Comparison of ENCODE assay signal across 20 cellular contexts in the genomic region with DNA sequence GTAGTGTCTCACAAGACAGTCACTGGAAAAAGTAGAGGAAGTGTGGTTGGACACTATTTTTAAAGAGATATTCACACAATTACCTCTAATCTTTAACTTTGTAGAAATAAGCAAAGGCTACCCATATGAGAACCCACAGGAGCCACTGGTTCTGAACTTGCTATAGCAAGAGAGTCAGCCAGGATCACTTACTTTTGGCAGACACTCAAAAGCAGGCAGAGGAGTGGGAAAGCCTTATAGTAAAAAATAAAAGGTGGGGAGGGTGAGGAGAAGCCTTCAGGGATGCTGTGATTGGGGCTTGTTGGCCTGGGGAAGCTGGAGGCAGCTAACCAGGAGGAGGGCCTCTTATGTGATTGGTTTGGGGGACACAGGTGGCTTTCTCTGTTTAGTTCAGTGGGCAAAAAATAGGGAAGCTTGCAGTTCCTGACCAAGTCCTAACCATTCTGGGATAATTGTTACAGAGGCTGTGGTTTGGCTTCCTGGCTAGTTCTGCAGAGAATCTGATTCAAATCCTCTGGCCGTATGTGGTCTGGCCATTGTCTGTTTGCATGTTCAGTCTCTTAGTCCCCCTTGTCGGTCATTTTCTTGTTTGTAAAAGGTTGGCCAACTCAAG. TPM values are rescaled to one million over a fixed set of nuclear protein-coding genes. Genes with fewer than 3 reads are reported as not detected.
DNase-seq lines count a peak whose midpoint lies in the region; ATAC-seq and TF ChIP-seq lines count a peak whose summit lies in the region.
"Had no signal": no experiment of that assay in that cellular context is flagged by ENCODE, and none has a peak within 500 bp of the region (broad histone marks: within the 10 kb centered on the region; RNA-seq: fewer than 3 reads in every experiment).

No MANE protein-coding gene starts in this region.

- peaks cover 18% of the 10 kb centered on the region for H3K79me2 ChIP-seq in osteoblast (ENCODE audit: insufficient read depth, low read length)

- H3K27ac Mint-ChIP-seq in activated T-cell treated with anti-CD3 and anti-CD28 coated beads, Interleukin-2, amount 50 U/mL, for 72 hours = peak overlapping the region; percentile 80
- H3K27ac Mint-ChIP-seq in activated T-cell treated with anti-CD3 and anti-CD28 coated beads, Interleukin-2, amount 50 U/mL, for 24 hours = no peak overlapping the region
- H3K27ac Mint-ChIP-seq in endodermal cell = no peak overlapping the region
- H3K27ac Mint-ChIP-seq: H9 had no signal

- H3K9me3 ChIP-seq in endodermal cell (ENCODE audit: control insufficient read depth, low read length) (no peaks in the 10 kb centered on the region), osteoblast (ENCODE audit: low read depth, low read length) (no peaks in the 10 kb centered on the region), ascending aorta (no peaks in the 10 kb centered on the region)
- no peaks in the 10 kb centered on the region for H3K9me3 ChIP-seq in effector memory CD4-positive, alpha-beta T cell (ENCODE audit: control insufficient read depth, low read length)
- H3K9me3 ChIP-seq: MG63 had no signal

- intact Hi-C loops in ascending aorta (cut with DNase I) = loop anchor here (10.0 kb wide), 1 partner anchor 441 kb away; a partner anchor contains a TSS

- H3K4me3 ChIP-seq in endodermal cell (ENCODE audit: low read length) = no peak overlapping the region
- H3K4me3 ChIP-seq in osteoblast (ENCODE audit: insufficient read depth, low read length) = no peak overlapping the region
- H3K4me3 ChIP-seq in ascending aorta = no peak overlapping the region
- no peak overlapping the region for H3K4me3 ChIP-seq in effector memory CD4-positive, alpha-beta T cell (ENCODE audit: insufficient read depth, low read depth, low read length, poor library complexity, severe bottlenecking)
- H3K4me3 ChIP-seq: MG63 had no signal

- no peak overlapping the region for H3K4me3 Mint-ChIP-seq in activated T-cell treated with anti-CD3 and anti-CD28 coated beads, Interleukin-2, amount 50 U/mL, for 72 hours
- H3K4me3 Mint-ChIP-seq in activated T-cell treated with anti-CD3 and anti-CD28 coated beads, Interleukin-2, amount 50 U/mL, for 24 hours = no peak overlapping the region
- H3K4me3 Mint-ChIP-seq in endodermal cell = no peak overlapping the region
- H3K4me3 Mint-ChIP-seq: CD4-positive, alpha-beta memory T cell; H9 had no signal

- DNase-seq in activated T-cell treated with anti-CD3 and anti-CD28 coated beads, Interleukin-2, amount 50 U/mL, for 72 hours = peak in 1 of 2 donors; percentile 0
- no peak for DNase-seq in activated T-cell treated with anti-CD3 and anti-CD28 coated beads, Interleukin-2, amount 50 U/mL, for 24 hours
- DNase-seq in MV-4-11 (lab: John Stamatoyannopoulos, UW) (peak; percentile 37), endodermal cell (peak; percentile 24), osteoblast (ENCODE audit: insufficient read length, low spot score, missing footprints) (peak; percentile 17), ascending aorta (ENCODE audit: low spot score in 2 of 2) (no peak)
- no peak for DNase-seq in effector memory CD4-positive, alpha-beta T cell
- DNase-seq: CD4-positive, alpha-beta memory T cell; Karpas-422; MG63; NCI-H1092 treated with DMSO at 0.1 percent for 48 hours; NCI-H1694; NCI-H2227 treated with DMSO at 0.1 percent for 48 hours; NCI-H526; NK-92 treated with Interleukin-12 subunit alpha and Interleukin-12 subunit beta, amount 100 ng/mL, for 24 hours had no signal

- no peak overlapping the region for H2AFZ ChIP-seq in osteoblast (ENCODE audit: low read length)

- ATAC-seq in activated T-cell treated with anti-CD3 and anti-CD28 coated beads, Interleukin-2, amount 50 U/mL, for 72 hours (replicated peaks in 1 of 2) = no peak
- no peak for ATAC-seq in HG02759 (IDR thresholded peaks at IDR 0.05; ENCODE audit: unreplicated experiment)

- H3K4me1 ChIP-seq in endodermal cell (ENCODE audit: control insufficient read depth, insufficient read depth, low read length) (no peaks in the 10 kb centered on the region), osteoblast (ENCODE audit: insufficient read depth, low read length) (peaks cover 24% of the 10 kb centered on the region), ascending aorta (peaks cover 0 to 8% of the 10 kb centered on the region in 2 donors)
- peaks cover 7% of the 10 kb centered on the region for H3K4me1 ChIP-seq in effector memory CD4-positive, alpha-beta T cell (ENCODE audit: control insufficient read depth, insufficient read depth, low read length, poor library complexity, severe bottlenecking)

- H3K4me1 Mint-ChIP-seq in activated T-cell treated with anti-CD3 and anti-CD28 coated beads, Interleukin-2, amount 50 U/mL, for 72 hours (ENCODE audit: low read depth) = peaks cover 52% of the 10 kb centered on the region
- H3K4me1 Mint-ChIP-seq in activated T-cell treated with anti-CD3 and anti-CD28 coated beads, Interleukin-2, amount 50 U/mL, for 24 hours (ENCODE audit: low read depth) = peaks cover 29% of the 10 kb centered on the region
- no peaks in the 10 kb centered on the region for H3K4me1 Mint-ChIP-seq in endodermal cell

- H3K36me3 ChIP-seq in endodermal cell (ENCODE audit: control insufficient read depth, insufficient read depth, low read length) (no peaks in the 10 kb centered on the region), osteoblast (ENCODE audit: insufficient read depth, low read length) (peaks cover 2% of the 10 kb centered on the region), ascending aorta (no peaks in the 10 kb centered on the region)
- no peaks in the 10 kb centered on the region for H3K36me3 ChIP-seq in effector memory CD4-positive, alpha-beta T cell (ENCODE audit: control insufficient read depth, insufficient read depth, low read length)
- H3K36me3 ChIP-seq: MG63 had no signal

- H3K27ac ChIP-seq in endodermal cell (ENCODE audit: low read depth, low read length) (no peak overlapping the region), osteoblast (ENCODE audit: low read depth, low read length) (no peak overlapping the region), ascending aorta (no peak overlapping the region)
- no peak overlapping the region for H3K27ac ChIP-seq in effector memory CD4-positive, alpha-beta T cell (ENCODE audit: insufficient read depth, low read length, poor library complexity, severe bottlenecking)
- H3K27ac ChIP-seq: RWPE1 had no signal

- no peaks in the 10 kb centered on the region for H3K9me3 Mint-ChIP-seq in activated T-cell treated with anti-CD3 and anti-CD28 coated beads, Interleukin-2, amount 50 U/mL, for 72 hours
- H3K9me3 Mint-ChIP-seq in activated T-cell treated with anti-CD3 and anti-CD28 coated beads, Interleukin-2, amount 50 U/mL, for 24 hours = no peaks in the 10 kb centered on the region
- no peaks in the 10 kb centered on the region for H3K9me3 Mint-ChIP-seq in endodermal cell
- H3K9me3 Mint-ChIP-seq: CD4-positive, alpha-beta memory T cell; H9 had no signal

- WGBS in endodermal cell (ENCODE audit: insufficient coverage in 1 of 2, insufficient read length in 1 of 2), 2 experiments = 89 to 90% methylated on average over 2 of the region's 2 CpGs

- H3K36me3 Mint-ChIP-seq in activated T-cell treated with anti-CD3 and anti-CD28 coated beads, Interleukin-2, amount 50 U/mL, for 72 hours (ENCODE audit: insufficient read depth in 2 of 2) = peaks cover 5 to 8% of the 10 kb centered on the region in 2 donors
- peaks cover 2% of the 10 kb centered on the region for H3K36me3 Mint-ChIP-seq in activated T-cell treated with anti-CD3 and anti-CD28 coated beads, Interleukin-2, amount 50 U/mL, for 24 hours (ENCODE audit: low read depth)
- H3K36me3 Mint-ChIP-seq in endodermal cell (ENCODE audit: low read depth) = no peaks in the 10 kb centered on the region
- H3K36me3 Mint-ChIP-seq: CD4-positive, alpha-beta memory T cell had no signal

- H3K27me3 ChIP-seq in endodermal cell (ENCODE audit: control insufficient read depth, insufficient read depth, low read length, poor library complexity, severe bottlenecking) = no peaks in the 10 kb centered on the region
- H3K27me3 ChIP-seq in osteoblast (ENCODE audit: insufficient read depth, low read length) = no peaks in the 10 kb centered on the region
- H3K27me3 ChIP-seq in ascending aorta = no peaks in the 10 kb centered on the region
- H3K27me3 ChIP-seq in effector memory CD4-positive, alpha-beta T cell (replicated peaks; ENCODE audit: control insufficient read depth, insufficient read depth, low read length, poor library complexity, severe bottlenecking) = no peaks in the 10 kb centered on the region
- H3K27me3 ChIP-seq: MG63 had no signal

- H3K4me2 ChIP-seq in osteoblast (ENCODE audit: insufficient read depth, low read length) = no peak overlapping the region

- peaks cover 4% of the 10 kb centered on the region for H4K20me1 ChIP-seq in osteoblast (ENCODE audit: insufficient read depth, low read length)

- TF ChIP-seq CTCF in endodermal cell (conservative IDR thresholded peaks at IDR 0.05) = no peak
- TF ChIP-seq CTCF in osteoblast (IDR thresholded peaks at IDR 0.05; ENCODE audit: extremely low read depth, low read depth, low read length) = no peak
- TF ChIP-seq CTCF in ascending aorta (IDR thresholded peaks at IDR 0.05) = no peak

- H3K27me3 Mint-ChIP-seq in activated T-cell treated with anti-CD3 and anti-CD28 coated beads, Interleukin-2, amount 50 U/mL, for 72 hours (ENCODE audit: low read depth) = peaks cover 5% of the 10 kb centered on the region
- no peaks in the 10 kb centered on the region for H3K27me3 Mint-ChIP-seq in activated T-cell treated with anti-CD3 and anti-CD28 coated beads, Interleukin-2, amount 50 U/mL, for 24 hours
- H3K27me3 Mint-ChIP-seq in endodermal cell (ENCODE audit: insufficient read depth) = no peaks in the 10 kb centered on the region
- H3K27me3 Mint-ChIP-seq: CD4-positive, alpha-beta memory T cell had no signal

- no peak overlapping the region for H3K9ac ChIP-seq in endodermal cell (ENCODE audit: extremely low read depth, low read length, poor library complexity, severe bottlenecking)

RNA-seq across cellular contexts. Expression of a gene that starts 4.9 kb away (rescaled TPM):
- 10 to 100 TPM; 51.3 to 55.2 TPM for total RNA-seq in activated T-cell treated with anti-CD3 and anti-CD28 coated beads, Interleukin-2, amount 50 U/mL, for 72 hours
- 1 to 10 TPM; 7.3 to 8.6 TPM for total RNA-seq in endodermal cell
- 13.6 TPM for polyA plus RNA-seq in endodermal cell (2013, experiment 1 of 2)
- 12.1 TPM for polyA plus RNA-seq in endodermal cell (2013, experiment 2 of 2)
- total RNA-seq in osteoblast = 31.8 and 37.7 TPM in 2 replicates
- 19.7 TPM for total RNA-seq in ascending aorta

RNA-seq across cellular contexts. Expression of a gene that starts 56.4 kb away (rescaled TPM):
- total RNA-seq in activated T-cell treated with anti-CD3 and anti-CD28 coated beads, Interleukin-2, amount 50 U/mL, for 72 hours = under 1 TPM; 0.29 to 0.67 TPM
- total RNA-seq in endodermal cell = 1 to 10 TPM; 1.2 to 3.5 TPM
- polyA plus RNA-seq in endodermal cell (2013, experiment 1 of 2) = 2.6 TPM
- 2.3 TPM for polyA plus RNA-seq in endodermal cell (2013, experiment 2 of 2)
- total RNA-seq in osteoblast = under 0.01 TPM in 2 replicates
- total RNA-seq in ascending aorta = not detected
- total RNA-seq: CD4-positive, alpha-beta memory T cell; HT-29; PC-3 had no signal
- polyA plus RNA-seq: CD4-positive, alpha-beta memory T cell had no signal

Comparison
In these comparisons a context has a peak if more than half of its experiments do, and no peak if none do; other contexts are left out.
1. DNase-seq: peak in MV-4-11 (single experiment), endodermal cell (single experiment) and osteoblast (single experiment); none in activated T-cell treated with anti-CD3 and anti-CD28 coated beads, Interleukin-2, amount 50 U/mL, for 24 hours (single experiment), ascending aorta (0 of 2) and effector memory CD4-positive, alpha-beta T cell (0 of 3).